1 cellular context compared by ENCODE assay signal in genomic region chr21:46006547-46007497, GRCh38.
TF ChIP-seq lines count a peak whose summit lies in the region.

No MANE protein-coding gene starts in this region.

TF ChIP-seq in H1, 55 proteins besides CTCF, POLR2A, EP300 and RAD21:
- TF ChIP-seq ATF2 (IDR thresholded peaks at IDR 0.05; ENCODE audit: low read length) (no peak), CEBPB (IDR thresholded peaks at IDR 0.05; ENCODE audit: low read depth, low read length) (no peak), CHD1 (IDR thresholded peaks at IDR 0.05; ENCODE audit: low read depth, low read length) (no peak), SRF (IDR thresholded peaks at IDR 0.05; ENCODE audit: low read depth, low read length) (no peak), EZH2 (IDR thresholded peaks at IDR 0.05; ENCODE audit: low read depth, low read length, severe bottlenecking) (no peak), GABPA (IDR thresholded peaks at IDR 0.05; ENCODE audit: borderline replicate concordance, insufficient read depth, low read length) (no peak), NANOG (IDR thresholded peaks at IDR 0.05; ENCODE audit: insufficient read depth, low read depth, low read length, poor library complexity, severe bottlenecking) (no peak), EGR1 (IDR thresholded peaks at IDR 0.05; ENCODE audit: borderline replicate concordance, low read depth, low read length) (no peak), FOSL1 (IDR thresholded peaks at IDR 0.05; ENCODE audit: insufficient read depth, low read depth, low read length) (no peak), BCL11A (IDR thresholded peaks at IDR 0.05; ENCODE audit: low read depth in 2 of 2, low read length in 2 of 2) (no peak), NRF1 (IDR thresholded peaks at IDR 0.05; ENCODE audit: low read depth, low read length) (no peak), ATF3 (IDR thresholded peaks at IDR 0.05; ENCODE audit: insufficient read depth, low read depth, low read length) (no peak), SUZ12 (IDR thresholded peaks at IDR 0.05; ENCODE audit: low read length) (no peak), ZNF274 (IDR thresholded peaks at IDR 0.05; ENCODE audit: borderline replicate concordance, extremely low read depth, low read length) (no peak), POLR2AphosphoS5 (IDR thresholded peaks at IDR 0.05; ENCODE audit: low read depth, low read length) (no peak), YY1 (IDR thresholded peaks at IDR 0.05; ENCODE audit: low read depth, low read length) (no peak), TCF12 (IDR thresholded peaks at IDR 0.05; ENCODE audit: low read depth, low read length) (no peak), TAF1 (IDR thresholded peaks at IDR 0.05; ENCODE audit: low read depth, low read length) (no peak), E2F6 (IDR thresholded peaks at IDR 0.05) (no peak)
TF ChIP-seq in H1: peak in this region for 0.
